Comparison of ENCODE assay signal across 1 cellular context in the genomic region with DNA sequence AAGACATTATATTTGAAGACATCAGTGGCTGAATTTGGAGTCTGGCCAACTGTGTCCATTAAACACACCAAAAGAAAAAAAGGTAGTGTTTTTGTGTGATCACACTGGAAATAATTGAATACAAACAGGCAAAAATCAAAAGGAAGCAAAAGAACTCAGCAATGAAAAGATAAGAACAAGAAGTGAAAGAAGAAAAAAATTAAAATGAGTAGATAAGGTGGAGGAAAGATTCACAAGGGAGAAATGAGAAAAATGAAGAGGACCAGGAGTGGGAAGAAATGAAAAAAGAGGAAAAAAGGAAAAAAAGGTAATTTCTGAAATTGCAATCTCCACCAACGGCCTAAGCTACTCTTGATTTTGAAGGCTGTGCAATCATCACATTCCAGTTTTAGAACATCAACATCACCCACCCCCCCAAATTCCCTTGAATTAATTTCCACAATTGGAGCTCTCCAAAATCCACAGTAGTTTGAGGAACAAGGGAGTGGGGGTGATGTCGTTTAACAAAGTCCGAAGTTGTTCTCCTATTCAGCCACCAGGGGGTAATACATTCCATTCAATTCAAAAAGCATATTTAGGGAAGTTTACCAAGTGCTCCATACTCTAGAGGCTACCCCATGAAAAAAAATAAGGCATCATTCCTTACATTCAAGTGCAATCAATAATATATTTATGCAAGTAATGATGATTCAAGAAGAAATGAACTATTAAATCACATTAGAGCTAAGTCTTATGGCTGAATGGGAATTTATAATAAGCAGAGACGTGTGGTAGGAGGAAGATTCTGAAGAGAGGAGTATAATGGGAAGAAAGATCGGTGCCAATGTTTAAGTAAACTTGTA.
A peak's percentile ranks its signal among the peaks of the same experiment; 100 is the strongest.
TF ChIP-seq lines count a peak whose summit lies in the region.

No MANE protein-coding gene starts in this region.

TF ChIP-seq in K562, 482 proteins besides CTCF, POLR2A, EP300 and RAD21 (continued from another document and continues in another):
- TF ChIP-seq, protein P1, sequence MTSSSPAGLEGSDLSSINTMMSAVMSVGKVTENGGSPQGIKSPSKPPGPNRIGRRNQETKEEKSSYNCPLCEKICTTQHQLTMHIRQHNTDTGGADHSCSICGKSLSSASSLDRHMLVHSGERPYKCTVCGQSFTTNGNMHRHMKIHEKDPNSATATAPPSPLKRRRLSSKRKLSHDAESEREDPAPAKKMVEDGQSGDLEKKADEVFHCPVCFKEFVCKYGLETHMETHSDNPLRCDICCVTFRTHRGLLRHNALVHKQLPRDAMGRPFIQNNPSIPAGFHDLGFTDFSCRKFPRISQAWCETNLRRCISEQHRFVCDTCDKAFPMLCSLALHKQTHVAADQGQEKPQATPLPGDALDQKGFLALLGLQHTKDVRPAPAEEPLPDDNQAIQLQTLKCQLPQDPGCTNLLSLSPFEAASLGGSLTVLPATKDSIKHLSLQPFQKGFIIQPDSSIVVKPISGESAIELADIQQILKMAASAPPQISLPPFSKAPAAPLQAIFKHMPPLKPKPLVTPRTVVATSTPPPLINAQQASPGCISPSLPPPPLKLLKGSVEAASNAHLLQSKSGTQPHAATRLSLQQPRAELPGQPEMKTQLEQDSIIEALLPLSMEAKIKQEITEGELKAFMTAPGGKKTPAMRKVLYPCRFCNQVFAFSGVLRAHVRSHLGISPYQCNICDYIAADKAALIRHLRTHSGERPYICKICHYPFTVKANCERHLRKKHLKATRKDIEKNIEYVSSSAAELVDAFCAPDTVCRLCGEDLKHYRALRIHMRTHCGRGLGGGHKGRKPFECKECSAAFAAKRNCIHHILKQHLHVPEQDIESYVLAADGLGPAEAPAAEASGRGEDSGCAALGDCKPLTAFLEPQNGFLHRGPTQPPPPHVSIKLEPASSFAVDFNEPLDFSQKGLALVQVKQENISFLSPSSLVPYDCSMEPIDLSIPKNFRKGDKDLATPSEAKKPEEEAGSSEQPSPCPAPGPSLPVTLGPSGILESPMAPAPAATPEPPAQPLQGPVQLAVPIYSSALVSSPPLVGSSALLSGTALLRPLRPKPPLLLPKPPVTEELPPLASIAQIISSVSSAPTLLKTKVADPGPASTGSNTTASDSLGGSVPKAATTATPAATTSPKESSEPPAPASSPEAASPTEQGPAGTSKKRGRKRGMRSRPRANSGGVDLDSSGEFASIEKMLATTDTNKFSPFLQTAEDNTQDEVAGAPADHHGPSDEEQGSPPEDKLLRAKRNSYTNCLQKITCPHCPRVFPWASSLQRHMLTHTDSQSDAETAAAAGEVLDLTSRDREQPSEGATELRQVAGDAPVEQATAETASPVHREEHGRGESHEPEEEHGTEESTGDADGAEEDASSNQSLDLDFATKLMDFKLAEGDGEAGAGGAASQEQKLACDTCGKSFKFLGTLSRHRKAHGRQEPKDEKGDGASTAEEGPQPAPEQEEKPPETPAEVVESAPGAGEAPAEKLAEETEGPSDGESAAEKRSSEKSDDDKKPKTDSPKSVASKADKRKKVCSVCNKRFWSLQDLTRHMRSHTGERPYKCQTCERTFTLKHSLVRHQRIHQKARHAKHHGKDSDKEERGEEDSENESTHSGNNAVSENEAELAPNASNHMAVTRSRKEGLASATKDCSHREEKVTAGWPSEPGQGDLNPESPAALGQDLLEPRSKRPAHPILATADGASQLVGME (CRISPR knock-in tag; IDR thresholded peaks at IDR 0.05): no peak
- TF ChIP-seq ZNF639 (CRISPR knock-in tag; conservative IDR thresholded peaks at IDR 0.05 in 1 of 2, IDR thresholded peaks at IDR 0.05 in 1 of 2) (no peak), MXI1 (IDR thresholded peaks at IDR 0.05; ENCODE audit: low read depth, low read length) (no peak), BRD9 (IDR thresholded peaks at IDR 0.05; ENCODE audit: low read depth, partially characterized antibody) (no peak), NR2C1 (IDR thresholded peaks at IDR 0.05) (no peak), NR2C1 (tag; IDR thresholded peaks at IDR 0.05) (no peak), PML (IDR thresholded peaks at IDR 0.05; ENCODE audit: low read length) (no peak), POLR2G (IDR thresholded peaks at IDR 0.05; ENCODE audit: low read depth, low read length) (no peak), XRCC3 (IDR thresholded peaks at IDR 0.05) (no peak), FOXJ2 (tag; IDR thresholded peaks at IDR 0.05) (peak; percentile 62; the same call in 1 of the 2 replicates), U2AF1 (optimal IDR thresholded peaks at IDR 0.05; ENCODE audit: low read depth, low read length) (no peak), ZC3H4 (CRISPR knock-in tag; IDR thresholded peaks at IDR 0.05; ENCODE audit: borderline replicate concordance) (no peak), LCOR (CRISPR knock-in tag; IDR thresholded peaks at IDR 0.05) (0 out of 2 replicates have a peak, but pooled peaks have one; percentile 26), C11orf30 (IDR thresholded peaks at IDR 0.05; ENCODE audit: low read depth) (no peak), FOXK2 (conservative IDR thresholded peaks at IDR 0.05 in 1 of 2, IDR thresholded peaks at IDR 0.05 in 1 of 2; ENCODE audit: low read depth in 2 of 2) (0 out of 4 replicates have a peak, but pooled peaks of 1 of the 2 experiments have one; percentile 12), ZNF512 (tag; IDR thresholded peaks at IDR 0.05) (peak; percentile 95), ZFP1 (CRISPR knock-in tag; IDR thresholded peaks at IDR 0.05) (no peak), ZNF316 (IDR thresholded peaks at IDR 0.05) (no peak), SRSF1 (IDR thresholded peaks at IDR 0.05; ENCODE audit: low read depth, low read length) (no peak), RHOXF2B (CRISPR knock-in tag; conservative IDR thresholded peaks at IDR 0.05) (no peak), POLR2H (tag; IDR thresholded peaks at IDR 0.05; ENCODE audit: low read depth) (no peak), COPS2 (conservative IDR thresholded peaks at IDR 0.05) (no peak), NRF1 (conservative IDR thresholded peaks at IDR 0.05 in 1 of 2, IDR thresholded peaks at IDR 0.05 in 1 of 2) (no peak), ZFPM2 (CRISPR knock-in tag; IDR thresholded peaks at IDR 0.05) (no peak), BRF1 (IDR thresholded peaks at IDR 0.05; ENCODE audit: borderline replicate concordance, extremely low read depth, insufficient read length) (no peak), TEAD4 (IDR thresholded peaks at IDR 0.05; ENCODE audit: low read length) (peak; percentile 30; the same call in 1 of the 2 replicates), TEAD4 (CRISPR knock-in tag; IDR thresholded peaks at IDR 0.05; ENCODE audit: borderline replicate concordance) (no peak), IRF2 (CRISPR knock-in tag; IDR thresholded peaks at IDR 0.05) (no peak), KDM2B (CRISPR knock-in tag; IDR thresholded peaks at IDR 0.05) (no peak)
- TF ChIP-seq, protein P2, sequence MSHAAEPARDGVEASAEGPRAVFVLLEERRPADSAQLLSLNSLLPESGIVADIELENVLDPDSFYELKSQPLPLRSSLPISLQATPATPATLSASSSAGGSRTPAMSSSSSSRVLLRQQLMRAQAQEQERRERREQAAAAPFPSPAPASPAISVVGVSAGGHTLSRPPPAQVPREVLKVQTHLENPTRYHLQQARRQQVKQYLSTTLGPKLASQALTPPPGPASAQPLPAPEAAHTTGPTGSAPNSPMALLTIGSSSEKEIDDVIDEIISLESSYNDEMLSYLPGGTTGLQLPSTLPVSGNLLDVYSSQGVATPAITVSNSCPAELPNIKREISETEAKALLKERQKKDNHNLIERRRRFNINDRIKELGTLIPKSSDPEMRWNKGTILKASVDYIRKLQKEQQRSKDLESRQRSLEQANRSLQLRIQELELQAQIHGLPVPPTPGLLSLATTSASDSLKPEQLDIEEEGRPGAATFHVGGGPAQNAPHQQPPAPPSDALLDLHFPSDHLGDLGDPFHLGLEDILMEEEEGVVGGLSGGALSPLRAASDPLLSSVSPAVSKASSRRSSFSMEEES (CRISPR knock-in tag; IDR thresholded peaks at IDR 0.05): no peak
- TF ChIP-seq, protein P3, sequence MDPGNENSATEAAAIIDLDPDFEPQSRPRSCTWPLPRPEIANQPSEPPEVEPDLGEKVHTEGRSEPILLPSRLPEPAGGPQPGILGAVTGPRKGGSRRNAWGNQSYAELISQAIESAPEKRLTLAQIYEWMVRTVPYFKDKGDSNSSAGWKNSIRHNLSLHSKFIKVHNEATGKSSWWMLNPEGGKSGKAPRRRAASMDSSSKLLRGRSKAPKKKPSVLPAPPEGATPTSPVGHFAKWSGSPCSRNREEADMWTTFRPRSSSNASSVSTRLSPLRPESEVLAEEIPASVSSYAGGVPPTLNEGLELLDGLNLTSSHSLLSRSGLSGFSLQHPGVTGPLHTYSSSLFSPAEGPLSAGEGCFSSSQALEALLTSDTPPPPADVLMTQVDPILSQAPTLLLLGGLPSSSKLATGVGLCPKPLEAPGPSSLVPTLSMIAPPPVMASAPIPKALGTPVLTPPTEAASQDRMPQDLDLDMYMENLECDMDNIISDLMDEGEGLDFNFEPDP (CRISPR knock-in tag; IDR thresholded peaks at IDR 0.05): no peak
- TF ChIP-seq, protein P4, sequence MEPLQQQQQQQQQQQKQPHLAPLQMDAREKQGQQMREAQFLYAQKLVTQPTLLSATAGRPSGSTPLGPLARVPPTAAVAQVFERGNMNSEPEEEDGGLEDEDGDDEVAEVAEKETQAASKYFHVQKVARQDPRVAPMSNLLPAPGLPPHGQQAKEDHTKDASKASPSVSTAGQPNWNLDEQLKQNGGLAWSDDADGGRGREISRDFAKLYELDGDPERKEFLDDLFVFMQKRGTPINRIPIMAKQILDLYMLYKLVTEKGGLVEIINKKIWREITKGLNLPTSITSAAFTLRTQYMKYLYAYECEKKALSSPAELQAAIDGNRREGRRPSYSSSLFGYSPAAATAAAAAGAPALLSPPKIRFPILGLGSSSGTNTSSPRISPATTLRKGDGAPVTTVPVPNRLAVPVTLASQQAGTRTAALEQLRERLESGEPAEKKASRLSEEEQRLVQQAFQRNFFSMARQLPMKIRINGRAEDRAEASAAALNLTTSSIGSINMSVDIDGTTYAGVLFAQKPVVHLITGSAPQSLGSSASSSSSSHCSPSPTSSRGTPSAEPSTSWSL (CRISPR knock-in tag; IDR thresholded peaks at IDR 0.05; ENCODE audit: borderline replicate concordance): no peak
- TF ChIP-seq, protein P5, sequence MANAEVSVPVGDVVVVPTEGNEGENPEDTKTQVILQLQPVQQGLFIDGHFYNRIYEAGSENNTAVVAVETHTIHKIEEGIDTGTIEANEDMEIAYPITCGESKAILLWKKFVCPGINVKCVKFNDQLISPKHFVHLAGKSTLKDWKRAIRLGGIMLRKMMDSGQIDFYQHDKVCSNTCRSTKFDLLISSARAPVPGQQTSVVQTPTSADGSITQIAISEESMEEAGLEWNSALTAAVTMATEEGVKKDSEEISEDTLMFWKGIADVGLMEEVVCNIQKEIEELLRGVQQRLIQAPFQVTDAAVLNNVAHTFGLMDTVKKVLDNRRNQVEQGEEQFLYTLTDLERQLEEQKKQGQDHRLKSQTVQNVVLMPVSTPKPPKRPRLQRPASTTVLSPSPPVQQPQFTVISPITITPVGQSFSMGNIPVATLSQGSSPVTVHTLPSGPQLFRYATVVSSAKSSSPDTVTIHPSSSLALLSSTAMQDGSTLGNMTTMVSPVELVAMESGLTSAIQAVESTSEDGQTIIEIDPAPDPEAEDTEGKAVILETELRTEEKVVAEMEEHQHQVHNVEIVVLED (CRISPR knock-in tag; IDR thresholded peaks at IDR 0.05): no peak
- TF ChIP-seq, protein P6, sequence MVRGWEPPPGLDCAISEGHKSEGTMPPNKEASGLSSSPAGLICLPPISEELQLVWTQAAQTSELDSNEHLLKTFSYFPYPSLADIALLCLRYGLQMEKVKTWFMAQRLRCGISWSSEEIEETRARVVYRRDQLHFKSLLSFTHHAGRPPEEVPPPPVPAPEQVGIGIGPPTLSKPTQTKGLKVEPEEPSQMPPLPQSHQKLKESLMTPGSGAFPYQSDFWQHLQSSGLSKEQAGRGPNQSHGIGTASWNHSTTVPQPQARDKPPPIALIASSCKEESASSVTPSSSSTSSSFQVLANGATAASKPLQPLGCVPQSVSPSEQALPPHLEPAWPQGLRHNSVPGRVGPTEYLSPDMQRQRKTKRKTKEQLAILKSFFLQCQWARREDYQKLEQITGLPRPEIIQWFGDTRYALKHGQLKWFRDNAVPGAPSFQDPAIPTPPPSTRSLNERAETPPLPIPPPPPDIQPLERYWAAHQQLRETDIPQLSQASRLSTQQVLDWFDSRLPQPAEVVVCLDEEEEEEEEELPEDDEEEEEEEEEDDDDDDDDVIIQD (CRISPR knock-in tag; IDR thresholded peaks at IDR 0.05): no peak
- TF ChIP-seq, protein P7, sequence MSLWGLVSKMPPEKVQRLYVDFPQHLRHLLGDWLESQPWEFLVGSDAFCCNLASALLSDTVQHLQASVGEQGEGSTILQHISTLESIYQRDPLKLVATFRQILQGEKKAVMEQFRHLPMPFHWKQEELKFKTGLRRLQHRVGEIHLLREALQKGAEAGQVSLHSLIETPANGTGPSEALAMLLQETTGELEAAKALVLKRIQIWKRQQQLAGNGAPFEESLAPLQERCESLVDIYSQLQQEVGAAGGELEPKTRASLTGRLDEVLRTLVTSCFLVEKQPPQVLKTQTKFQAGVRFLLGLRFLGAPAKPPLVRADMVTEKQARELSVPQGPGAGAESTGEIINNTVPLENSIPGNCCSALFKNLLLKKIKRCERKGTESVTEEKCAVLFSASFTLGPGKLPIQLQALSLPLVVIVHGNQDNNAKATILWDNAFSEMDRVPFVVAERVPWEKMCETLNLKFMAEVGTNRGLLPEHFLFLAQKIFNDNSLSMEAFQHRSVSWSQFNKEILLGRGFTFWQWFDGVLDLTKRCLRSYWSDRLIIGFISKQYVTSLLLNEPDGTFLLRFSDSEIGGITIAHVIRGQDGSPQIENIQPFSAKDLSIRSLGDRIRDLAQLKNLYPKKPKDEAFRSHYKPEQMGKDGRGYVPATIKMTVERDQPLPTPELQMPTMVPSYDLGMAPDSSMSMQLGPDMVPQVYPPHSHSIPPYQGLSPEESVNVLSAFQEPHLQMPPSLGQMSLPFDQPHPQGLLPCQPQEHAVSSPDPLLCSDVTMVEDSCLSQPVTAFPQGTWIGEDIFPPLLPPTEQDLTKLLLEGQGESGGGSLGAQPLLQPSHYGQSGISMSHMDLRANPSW (CRISPR knock-in tag; IDR thresholded peaks at IDR 0.05): no peak
